In the genomic region with DNA sequence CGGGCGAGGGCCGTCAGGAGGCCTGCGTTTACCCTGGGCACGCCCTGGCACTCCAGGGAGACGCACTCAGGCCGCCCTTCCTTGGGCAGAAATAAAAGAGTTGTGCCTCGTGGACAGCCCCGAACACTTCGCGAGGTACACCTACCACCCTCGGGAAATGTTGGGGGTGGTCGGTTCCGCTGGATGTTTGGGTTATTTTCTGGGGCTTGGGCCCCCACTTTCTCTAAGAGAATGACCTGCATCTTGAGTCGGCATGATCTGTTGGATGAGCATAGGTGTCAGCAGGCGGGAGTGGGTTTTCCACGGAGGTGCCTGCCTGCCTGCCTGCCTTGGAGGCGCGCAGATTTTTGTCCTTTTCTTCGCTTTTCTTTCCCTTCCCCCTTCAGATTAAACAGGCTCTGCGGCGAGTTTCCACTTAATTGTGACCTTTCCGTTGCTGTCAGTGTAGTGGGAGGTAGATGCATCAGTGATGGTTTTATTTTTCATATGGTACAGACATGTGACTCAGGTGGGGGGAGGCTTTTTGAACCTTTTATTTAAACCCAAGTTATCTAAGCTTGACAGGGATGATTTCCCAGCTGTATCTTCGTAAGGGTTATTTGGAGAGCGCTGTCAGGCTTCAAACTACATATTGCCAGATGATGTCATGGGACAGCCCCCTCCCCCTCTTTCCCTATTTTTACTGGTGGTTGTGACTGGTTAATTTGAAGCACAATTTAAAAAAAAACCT, we compare ENCODE assay signal across 8 cellular contexts. TPM values are rescaled to one million over a fixed set of nuclear protein-coding genes. Genes with fewer than 3 reads are reported as not detected.
DNase-seq lines count a peak whose midpoint lies in the region; ATAC-seq and TF ChIP-seq lines count a peak whose summit lies in the region.

No MANE protein-coding gene starts in this region.

- TF ChIP-seq CTCF in KMS-11 (conservative IDR thresholded peaks at IDR 0.05; ENCODE audit: low read depth, low read length), result no peak
- TF ChIP-seq CTCF in esophagus muscularis mucosa (IDR thresholded peaks at IDR 0.05), result no peak
- no peak for TF ChIP-seq CTCF in nephron (IDR thresholded peaks at IDR 0.05; ENCODE audit: unreplicated experiment in 3 of 3)
- no peak for TF ChIP-seq CTCF in uterus (IDR thresholded peaks at IDR 0.05)

- H3K4me1 Mint-ChIP-seq in activated CD4-positive, alpha-beta memory T cell treated with anti-CD3 and anti-CD28 coated beads, Interleukin-2, amount 10 ng/mL, durations not matched to agents 7 days and 5 days, result peaks cover 17% of the 10 kb centered on the region
- H3K4me1 Mint-ChIP-seq in nephron, result peaks cover 20% of the 10 kb centered on the region

- H3K4me2 ChIP-seq in KMS-11, result peak overlapping the region; percentile 36; the same call in 1 of the 2 replicates

- H3K27me3 ChIP-seq in KMS-11 (ENCODE audit: insufficient read depth, low read depth) (no peaks in the 10 kb centered on the region), esophagus muscularis mucosa (no peaks in the 10 kb centered on the region), uterus (no peaks in the 10 kb centered on the region)

- H3K9ac ChIP-seq in KMS-11, result peak overlapping the region; percentile 98

- H4K20me1 ChIP-seq in KMS-11 (ENCODE audit: insufficient read depth), result no peaks in the 10 kb centered on the region

- H3K4me3 ChIP-seq in KMS-11 (IDR thresholded peaks at IDR 0.05; ENCODE audit: insufficient read depth, low read depth, low read length) (no peak overlapping the region), esophagus muscularis mucosa (peak overlapping the region; percentile 88 to 97 (median 92)), uterus (peak overlapping the region; percentile 91 to 98)

- TF ChIP-seq POLR2A in esophagus muscularis mucosa (IDR thresholded peaks at IDR 0.05; ENCODE audit: low read depth) (no peak), uterus (IDR thresholded peaks at IDR 0.05) (no peak)

- DNase-seq in ELR (ENCODE audit: low read depth) (peak; percentile 45), esophagus muscularis mucosa (ENCODE audit: extremely low spot score) (no peak), uterus (peak; percentile 27 to 30), activated gamma-delta T cell treated with Interleukin-2 at 50 U/mL for 16 hours (no peak)
- DNase-seq in activated CD4-positive, alpha-beta memory T cell treated with anti-CD3 and anti-CD28 coated beads, Interleukin-2, amount 10 ng/mL, durations not matched to agents 7 days and 5 days, result no peak

- H2AFZ ChIP-seq in KMS-11 (ENCODE audit: low read depth), result peak overlapping the region; percentile 77

- CTCF ChIA-PET in activated CD4-positive, alpha-beta memory T cell treated with anti-CD3 and anti-CD28 coated beads, Interleukin-2, amount 10 ng/mL, durations not matched to agents 7 days and 5 days (lab: Charles Lee), result interaction anchor here (1.1 to 1.8 kb wide), 4 partner anchors 10 to 112 kb away, joined by 3 to 11 read pairs (median 6); no protein-coding TSS in a partner anchor

- H3K4me1 ChIP-seq in KMS-11 (ENCODE audit: low read depth, poor library complexity, severe bottlenecking) (peaks cover 26% of the 10 kb centered on the region), esophagus muscularis mucosa (peaks cover 10 to 57% (median 48%) of the 10 kb centered on the region in 4 donors), uterus (peaks cover 0 to 4% of the 10 kb centered on the region in 2 donors)

- H3K36me3 Mint-ChIP-seq in activated CD4-positive, alpha-beta memory T cell treated with anti-CD3 and anti-CD28 coated beads, Interleukin-2, amount 10 ng/mL, durations not matched to agents 7 days and 5 days (ENCODE audit: low read depth), result no peaks in the 10 kb centered on the region
- no peaks in the 10 kb centered on the region for H3K36me3 Mint-ChIP-seq in nephron (ENCODE audit: low read depth)

- POLR2A ChIA-PET in activated CD4-positive, alpha-beta memory T cell treated with anti-CD3 and anti-CD28 coated beads, Interleukin-2, amount 10 ng/mL, durations not matched to agents 7 days and 5 days (lab: Charles Lee), result interaction anchor here (0.9 to 2.0 kb wide), 3 partner anchors 11 to 513 kb away, joined by 3 to 5 read pairs (median 5); a partner anchor contains a TSS

- H3K27ac Mint-ChIP-seq in activated CD4-positive, alpha-beta memory T cell treated with anti-CD3 and anti-CD28 coated beads, Interleukin-2, amount 10 ng/mL, durations not matched to agents 7 days and 5 days, result peak overlapping the region; percentile 72
- peak overlapping the region; percentile 98 to 99 (median 98) for H3K27ac Mint-ChIP-seq in nephron

- H3K36me3 ChIP-seq in KMS-11 (ENCODE audit: insufficient read depth) (no peaks in the 10 kb centered on the region), esophagus muscularis mucosa (no peaks in the 10 kb centered on the region), uterus (no peaks in the 10 kb centered on the region)

- H3K4me3 Mint-ChIP-seq in activated CD4-positive, alpha-beta memory T cell treated with anti-CD3 and anti-CD28 coated beads, Interleukin-2, amount 10 ng/mL, durations not matched to agents 7 days and 5 days, result peak overlapping the region; percentile 81
- peak overlapping the region; percentile 86 to 98 (median 93) for H3K4me3 Mint-ChIP-seq in nephron

- 0 out of 2 replicates have a peak, but pooled peaks cover 6% of the 10 kb centered on the region for H3K79me2 ChIP-seq in KMS-11 (ENCODE audit: insufficient read depth, low read depth)

- H3K9me3 ChIP-seq in esophagus muscularis mucosa (no peaks in the 10 kb centered on the region), uterus (no peaks in the 10 kb centered on the region)

- TF ChIP-seq EP300 in esophagus muscularis mucosa (IDR thresholded peaks at IDR 0.05), result no peak

- H3K9me3 Mint-ChIP-seq in activated CD4-positive, alpha-beta memory T cell treated with anti-CD3 and anti-CD28 coated beads, Interleukin-2, amount 10 ng/mL, durations not matched to agents 7 days and 5 days, result no peaks in the 10 kb centered on the region
- H3K9me3 Mint-ChIP-seq in nephron, result no peaks in the 10 kb centered on the region

- intact Hi-C loops in esophagus muscularis mucosa (cut with DNase I) (no loop called here), uterus (cut with DNase I; ENCODE audit: low total_unique reads) (loop anchor here (5.0 kb wide), 1 partner anchor 221 kb away; a partner anchor contains a TSS)

- ATAC-seq in HG02870 (IDR thresholded peaks at IDR 0.05; ENCODE audit: unreplicated experiment), result no peak

- WGBS in esophagus muscularis mucosa, result 6% methylated on average over 11 of the region's 25 CpGs

- H3K27me3 Mint-ChIP-seq in activated CD4-positive, alpha-beta memory T cell treated with anti-CD3 and anti-CD28 coated beads, Interleukin-2, amount 10 ng/mL, durations not matched to agents 7 days and 5 days, result peaks cover 12% of the 10 kb centered on the region
- H3K27me3 Mint-ChIP-seq in nephron (ENCODE audit: low read depth), result peaks cover 3% of the 10 kb centered on the region

- H3K27ac ChIP-seq in KMS-11 (peak overlapping the region; percentile 47), esophagus muscularis mucosa (replicated peaks in 1 of 4) (peak overlapping the region; percentile 99 to 100 (median 99)), uterus (peak overlapping the region; percentile 100)

RNA-seq across cellular contexts. Expression of a gene that starts 0.7 kb away (rescaled TPM):
- 1 to 10 TPM; 2.6 to 2.9 TPM for total RNA-seq in activated CD4-positive, alpha-beta memory T cell treated with anti-CD3 and anti-CD28 coated beads, Interleukin-2, amount 10 ng/mL, durations not matched to agents 7 days and 5 days
- total RNA-seq in esophagus muscularis mucosa (10 to 100 TPM; 18.2 to 29.5 (median 21.5) TPM), uterus (10 to 100 TPM; 21.0 to 65.7 (median 33.2) TPM)

Comparison
In these comparisons a context has a peak if more than half of its experiments do, and no peak if none do; other contexts are left out.
1. DNase-seq: peak in ELR (single experiment) and uterus (2 of 2); none in activated CD4-positive, alpha-beta memory T cell treated with anti-CD3 and anti-CD28 coated beads, Interleukin-2, amount 10 ng/mL, durations not matched to agents 7 days and 5 days (single experiment), esophagus muscularis mucosa (single experiment) and activated gamma-delta T cell treated with Interleukin-2 at 50 U/mL for 16 hours (single experiment).
2. H3K27ac ChIP-seq: peak in every context shown above with its lines; median percentile 100 in uterus; 99 in esophagus muscularis mucosa; 47 in KMS-11.
3. RNA of a gene that starts 0.7 kb away (total RNA-seq): 21.0 to 65.7 TPM in uterus and 18.2 to 29.5 TPM in esophagus muscularis mucosa; 2.6 to 2.9 TPM in activated CD4-positive, alpha-beta memory T cell treated with anti-CD3 and anti-CD28 coated beads, Interleukin-2, amount 10 ng/mL, durations not matched to agents 7 days and 5 days; every median in the first group is over 4 times any median in the second.